Comparison of ENCODE assay signal across 8 cellular contexts in genomic region chr17:66301864-66302741, GRCh38. TPM values are rescaled to one million over a fixed set of nuclear protein-coding genes. Genes with fewer than 3 reads are reported as not detected.
A peak's percentile ranks its signal among the peaks of the same experiment; 100 is the strongest.
DNase-seq lines count a peak whose midpoint lies in the region; ATAC-seq, FAIRE-seq and TF ChIP-seq lines count a peak whose summit lies in the region.

TSS of gene PRKCA (plus strand) at chr17:66302613.

- TF ChIP-seq CTCF in GM06990 (IDR thresholded peaks at IDR 0.05; ENCODE audit: insufficient read depth, low read length, poor library complexity, severe bottlenecking) (no peak), HFFc6 (IDR thresholded peaks at IDR 0.05) (no peak), keratinocyte (optimal IDR thresholded peaks at IDR 0.05 in 1 of 3, IDR thresholded peaks at IDR 0.05 in 1 of 3, conservative IDR thresholded peaks at IDR 0.05 in 1 of 3; ENCODE audit: extremely low read depth in 1 of 3, insufficient read depth in 2 of 3, low read length in 3 of 3) (no peak)

- no peak for FAIRE-seq in keratinocyte (lab: Jason Lieb, UNC)

- H3K4me1 ChIP-seq in keratinocyte (ENCODE audit: control insufficient read depth, extremely low read depth, insufficient read depth, low read length), result peaks cover 9% of the 10 kb centered on the region

- DNase-seq in GM06990 (ENCODE audit: extremely low read depth, insufficient read length) (peak; percentile 67), HFFc6 (peak; percentile 56), NCI-H1930 (lab: John Stamatoyannopoulos, UW) (peak; percentile 44 to 81), keratinocyte (ENCODE audit: low read depth, low spot score) (no peak), cortex of kidney (lab: John Stamatoyannopoulos, UW) (no peak)
- peak; percentile 80 for DNase-seq in activated CD4-positive, CD25-positive, alpha-beta regulatory T cell treated with anti-CD3 and anti-CD28 coated beads, Interleukin-2, amount 50 U/mL, for 72 hours
- peak; percentile 32 to 37 for DNase-seq in central memory CD8-positive, alpha-beta T cell (ENCODE audit: low spot score in 2 of 2)
- DNase-seq in stimulated activated CD4-positive, alpha-beta T cell treated with anti-CD3 and anti-CD28 coated beads, Interleukin-12 subunit alpha, Interleukin-12 subunit beta, amount 100 ng/mL, for 4 hours, result peak; percentile 73

- H3K27ac Mint-ChIP-seq in HFFc6, result peak within 1 kb of the TSS; percentile 85
- H3K27ac Mint-ChIP-seq in central memory CD8-positive, alpha-beta T cell (ENCODE audit: low read depth), result peak within 1 kb of the TSS; percentile 91

- no peaks in the 10 kb centered on the region for H3K9me3 ChIP-seq in keratinocyte (ENCODE audit: control insufficient read depth, low read depth, low read length)

- H3K27me3 Mint-ChIP-seq in HFFc6 (ENCODE audit: insufficient read depth), result peaks cover 2% of the 10 kb centered on the region
- peaks cover 12% of the 10 kb centered on the region for H3K27me3 Mint-ChIP-seq in central memory CD8-positive, alpha-beta T cell

- H3K36me3 Mint-ChIP-seq in HFFc6 (ENCODE audit: low read depth), result peaks cover 41% of the 10 kb centered on the region
- peaks cover 6% of the 10 kb centered on the region for H3K36me3 Mint-ChIP-seq in central memory CD8-positive, alpha-beta T cell (ENCODE audit: insufficient read depth)

- dilution Hi-C loops in keratinocyte (cut with MboI; ENCODE audit: extremely low pct_ligation_motif_present, low sequenced_read_pairs), result no loop called here

- peak within 1 kb of the TSS; percentile 100 for H3K4me3 Mint-ChIP-seq in HFFc6
- H3K4me3 Mint-ChIP-seq in central memory CD8-positive, alpha-beta T cell, result peak within 1 kb of the TSS; percentile 96

- no peaks in the 10 kb centered on the region for H3K9me1 ChIP-seq in keratinocyte (ENCODE audit: control insufficient read depth, extremely low read depth, insufficient read depth, low read length)

- peak within 1 kb of the TSS; percentile 67 for H3K9ac ChIP-seq in keratinocyte (ENCODE audit: control insufficient read depth, extremely low read depth, insufficient read depth, low read length)

- H3K79me2 ChIP-seq in keratinocyte (ENCODE audit: control insufficient read depth, insufficient read depth, low read length), result peaks cover 11% of the 10 kb centered on the region

- H3K36me3 ChIP-seq in GM06990 (ENCODE audit: control insufficient read depth, insufficient read depth, low read length), result no peaks in the 10 kb centered on the region
- H3K36me3 ChIP-seq in keratinocyte (ENCODE audit: control insufficient read depth in 2 of 2, extremely low read depth in 1 of 2, insufficient read depth in 2 of 2, low read length in 2 of 2), result no peaks in the 10 kb centered on the region

- ATAC-seq in central memory CD8-positive, alpha-beta T cell (replicated peaks; ENCODE audit: extremely low read depth, poor library complexity, severe bottlenecking), result peak; percentile 73

- peak within 1 kb of the TSS; percentile 20 for H3K27ac ChIP-seq in keratinocyte (ENCODE audit: control insufficient read depth, insufficient read depth, low read length)

- peak within 1 kb of the TSS; percentile 87 for H2AFZ ChIP-seq in keratinocyte (ENCODE audit: control insufficient read depth, low read length)

- H3K27me3 ChIP-seq in GM06990 (replicated peaks; ENCODE audit: control insufficient read depth, insufficient read depth, low read length) (peaks cover 3% of the 10 kb centered on the region; the same call in 1 of the 2 replicates), keratinocyte (ENCODE audit: control insufficient read depth, extremely low read depth, insufficient read depth, low read length) (no peaks in the 10 kb centered on the region)

- no peaks in the 10 kb centered on the region for H4K20me1 ChIP-seq in keratinocyte (ENCODE audit: control insufficient read depth, extremely low read depth, insufficient read depth, low read length)

- H3K4me3 ChIP-seq in GM06990 (replicated peaks; ENCODE audit: low read depth, low read length) (peak within 1 kb of the TSS; percentile 66), keratinocyte (ENCODE audit: control insufficient read depth in 2 of 3, extremely low read depth in 1 of 3, insufficient read depth in 2 of 3, low read depth in 1 of 3, low read length in 3 of 3) (peak within 1 kb of the TSS; percentile 76 to 83 (median 83))

- peak within 1 kb of the TSS; percentile 96 for H3K4me2 ChIP-seq in keratinocyte (ENCODE audit: control insufficient read depth, extremely low read depth, insufficient read depth, low read depth, low read length)

- no peaks in the 10 kb centered on the region for H3K9me3 Mint-ChIP-seq in HFFc6
- H3K9me3 Mint-ChIP-seq in central memory CD8-positive, alpha-beta T cell, result no peaks in the 10 kb centered on the region

- H3K4me1 Mint-ChIP-seq in HFFc6 (ENCODE audit: low read depth), result peaks cover 50% of the 10 kb centered on the region
- H3K4me1 Mint-ChIP-seq in central memory CD8-positive, alpha-beta T cell, result peaks cover 21% of the 10 kb centered on the region

RNA-seq across cellular contexts. Expression of gene PRKCA, which starts in this region (rescaled TPM):
- 100 to 1,000 TPM in 2 of 6 experiments, 10 to 100 TPM in 4; 81.2 to 106 (median 92.9) TPM for total RNA-seq in HFFc6 (2021; fragmentation: NEBNext Ultra II Directional; extraction: Animal tissue kit (Norgen Biotek cat#: 25700))
- 2.4 to 3.8 TPM (median 3.6 TPM) in 3 replicates for polyA plus RNA-seq in keratinocyte
- polyA plus RNA-seq in keratinocyte (2011; ENCODE audit: low read depth), result 2.1 TPM
- 1.9 and 2.8 TPM in 2 replicates for polyA plus RNA-seq in keratinocyte (2011; cell fraction: cytosol; rRNA removed)
- polyA plus RNA-seq in keratinocyte (2011; cell fraction: nucleus; rRNA removed), result 4.9 and 5.6 TPM in 2 replicates
- 1.9 and 2.4 TPM in 2 replicates for polyA plus RNA-seq in keratinocyte (2012; ENCODE audit: low replicate concordance)
- polyA minus RNA-seq in keratinocyte, result 4.1 to 6.6 TPM (median 4.6 TPM) in 3 replicates
- polyA minus RNA-seq in keratinocyte (2011; cell fraction: cytosol; rRNA and poly(A)+ RNA removed), result 2.5 TPM
- polyA minus RNA-seq in keratinocyte (2011; cell fraction: nucleus; rRNA and poly(A)+ RNA removed), result 5.4 and 7.7 TPM in 2 replicates

Comparison
In these comparisons a context has a peak if more than half of its experiments do, and no peak if none do; other contexts are left out.
1. DNase-seq: peak in GM06990 (single experiment), HFFc6 (single experiment), NCI-H1930 (2 of 2), activated CD4-positive, CD25-positive, alpha-beta regulatory T cell treated with anti-CD3 and anti-CD28 coated beads, Interleukin-2, amount 50 U/mL, for 72 hours (single experiment), central memory CD8-positive, alpha-beta T cell (2 of 2) and stimulated activated CD4-positive, alpha-beta T cell treated with anti-CD3 and anti-CD28 coated beads, Interleukin-12 subunit alpha, Interleukin-12 subunit beta, amount 100 ng/mL, for 4 hours (single experiment); none in keratinocyte (single experiment) and cortex of kidney (single experiment).